ENCODE assay signal across 30 cellular contexts in the genomic region with DNA sequence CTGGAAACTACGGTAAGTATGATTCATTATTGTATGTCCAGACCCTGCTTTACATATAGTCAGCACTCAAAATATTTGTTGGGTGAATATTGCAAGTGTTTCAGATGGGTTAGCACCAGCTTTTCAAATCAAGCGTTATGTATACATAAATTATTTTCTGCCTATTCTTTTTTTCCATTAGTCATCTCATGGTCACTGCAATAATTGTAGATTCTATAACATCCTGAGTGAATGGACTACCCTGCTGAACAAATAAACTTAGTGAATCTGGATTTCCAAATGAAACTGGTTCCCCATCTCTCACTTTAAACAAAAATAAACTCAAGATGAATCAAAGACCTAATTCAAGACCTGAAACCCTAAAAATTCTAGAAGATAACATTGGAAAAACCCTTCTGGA.
"Had no signal": no experiment of that assay in that cellular context is flagged by ENCODE, and none has a peak within 500 bp of the region (broad histone marks: within the 10 kb centered on the region; RNA-seq: fewer than 3 reads in every experiment).

No MANE protein-coding gene starts in this region.

- ATAC-seq: activated T-cell treated with anti-CD3 and anti-CD28 coated beads, Interleukin-2, amount 50 U/mL, for 72 hours; effector memory CD8-positive, alpha-beta T cell; esophagus mucosa; gastrocnemius medialis; left cardiac atrium; left ventricle myocardium superior; mucosa of descending colon; natural killer cell treated with Interleukin-12 subunit alpha and Interleukin-12 subunit beta and Interleukin-15 and Interleukin-18, amount 100 ng/mL, for 72 hours; right lobe of liver; stimulated activated naive CD8-positive, alpha-beta T cell treated with anti-CD3 and anti-CD28 coated beads, Interleukin-15, Interleukin-2, amounts not matched to agents 100 U/mL and 50 U/mL, for 24 hours had no signal

- FAIRE-seq: endothelial cell of umbilical vein, urothelium cell line had no signal

- H3K36me3 Mint-ChIP-seq: activated naive CD8-positive, alpha-beta T cell; natural killer cell treated with Interleukin-12 subunit alpha and Interleukin-12 subunit beta and Interleukin-15 and Interleukin-18, amount 100 ng/mL, for 72 hours had no signal

- H3K27ac ChIP-seq: adrenal gland, brain microvascular endothelial cell, gastrocnemius medialis, right lobe of liver, skin epidermis, testis, transverse colon, VCaP had no signal

- H3K27me3 ChIP-seq: adrenal gland, brain microvascular endothelial cell, gastrocnemius medialis, right lobe of liver, testis, transverse colon had no signal

- H3K4me1 ChIP-seq: gastrocnemius medialis, right lobe of liver, testis had no signal

- H3K4me3 ChIP-seq: adrenal gland, gastrocnemius medialis, mucosa of descending colon, right lobe of liver, skin epidermis, testis, transverse colon had no signal

- H3K27ac Mint-ChIP-seq: activated naive CD8-positive, alpha-beta T cell; activated T-cell treated with anti-CD3 and anti-CD28 coated beads, Interleukin-2, amount 50 U/mL, for 72 hours; effector memory CD8-positive, alpha-beta T cell; natural killer cell treated with Interleukin-12 subunit alpha and Interleukin-12 subunit beta and Interleukin-15 and Interleukin-18, amount 100 ng/mL, for 72 hours; T-helper 2 cell treated with Interferon-gamma antibody and Interleukin-4, amounts not matched to agents 5 μg/mL and 100 μg/mL, for 36 hours had no signal

- DNase-seq: activated CD4-positive, alpha-beta T cell treated with anti-CD3 and anti-CD28 coated beads for 4 hours; activated CD4-positive, alpha-beta T cell treated with anti-CD3 and anti-CD28 coated beads, Interleukin-2, amount 50 U/mL, for 4 hours; activated naive CD4-positive, alpha-beta T cell treated with Interleukin-2 at 50 U/mL for 16 hours; activated T-cell treated with anti-CD3 and anti-CD28 coated beads for 4 hours; activated T-cell treated with anti-CD3 and anti-CD28 coated beads, Interleukin-2, amount 50 U/mL, for 72 hours; adrenal gland; aorta; brain microvascular endothelial cell; cortex of kidney; effector memory CD8-positive, alpha-beta T cell; gastrocnemius medialis; glutamatergic neuron; islet precursor cell; left cardiac atrium; left ventricle myocardium superior; mucosa of descending colon; right lobe of liver; stimulated activated CD4-positive, alpha-beta T cell treated with anti-CD3 and anti-CD28 coated beads, Interleukin-12 subunit alpha, Interleukin-12 subunit beta, amount 100 ng/mL, for 4 hours; stimulated activated CD4-positive, alpha-beta T cell treated with anti-CD3 and anti-CD28 coated beads, Interleukin-4, amount 100 ng/mL, for 1 hour; stimulated activated naive CD8-positive, alpha-beta T cell treated with anti-CD3 and anti-CD28 coated beads, Interleukin-15, Interleukin-2, amounts not matched to agents 100 U/mL and 50 U/mL, for 24 hours; testis; transverse colon had no signal

- H3K27me3 Mint-ChIP-seq: effector memory CD8-positive, alpha-beta T cell; natural killer cell treated with Interleukin-12 subunit alpha and Interleukin-12 subunit beta and Interleukin-15 and Interleukin-18, amount 100 ng/mL, for 72 hours had no signal

- H3K4me3 Mint-ChIP-seq: activated naive CD8-positive, alpha-beta T cell; activated T-cell treated with anti-CD3 and anti-CD28 coated beads, Interleukin-2, amount 50 U/mL, for 72 hours; effector memory CD8-positive, alpha-beta T cell; natural killer cell treated with Interleukin-12 subunit alpha and Interleukin-12 subunit beta and Interleukin-15 and Interleukin-18, amount 100 ng/mL, for 72 hours; T-helper 2 cell treated with Interferon-gamma antibody and Interleukin-4, amounts not matched to agents 5 μg/mL and 100 μg/mL, for 36 hours had no signal

- H3K9me3 Mint-ChIP-seq: T-helper 2 cell treated with Interferon-gamma antibody and Interleukin-4, amounts not matched to agents 5 μg/mL and 100 μg/mL, for 36 hours had no signal

- H3K9me3 ChIP-seq: adrenal gland, gastrocnemius medialis, mucosa of descending colon, right lobe of liver, testis, transverse colon had no signal

- H3K36me3 ChIP-seq: adrenal gland, brain microvascular endothelial cell, gastrocnemius medialis, right lobe of liver, transverse colon had no signal
